Comparison of ENCODE assay signal across 1 cellular context in genomic region chr14:44657688-44658388, GRCh38.
A peak's percentile ranks its signal among the peaks of the same experiment; 100 is the strongest.
TF ChIP-seq lines count a peak whose summit lies in the region.

No MANE protein-coding gene starts in this region.

TF ChIP-seq in neural cell, 6 proteins besides CTCF, POLR2A, EP300 and RAD21 (continued from another document):
- no peak for TF ChIP-seq REST (IDR thresholded peaks at IDR 0.05; ENCODE audit: borderline replicate concordance)
- TF ChIP-seq TAF1 (IDR thresholded peaks at IDR 0.05; ENCODE audit: low read depth), result no peak
- TF ChIP-seq SMC3 (conservative IDR thresholded peaks at IDR 0.05; ENCODE audit: poor library complexity), result peak; percentile 83
- no peak for TF ChIP-seq EZH2 (IDR thresholded peaks at IDR 0.05; ENCODE audit: borderline replicate concordance, insufficient read depth, low read length, poor library complexity, severe bottlenecking)
- no peak for TF ChIP-seq MXI1 (conservative IDR thresholded peaks at IDR 0.05; ENCODE audit: poor library complexity, severe bottlenecking)
